ENCODE assay signal across 1 cellular context in the genomic region with DNA sequence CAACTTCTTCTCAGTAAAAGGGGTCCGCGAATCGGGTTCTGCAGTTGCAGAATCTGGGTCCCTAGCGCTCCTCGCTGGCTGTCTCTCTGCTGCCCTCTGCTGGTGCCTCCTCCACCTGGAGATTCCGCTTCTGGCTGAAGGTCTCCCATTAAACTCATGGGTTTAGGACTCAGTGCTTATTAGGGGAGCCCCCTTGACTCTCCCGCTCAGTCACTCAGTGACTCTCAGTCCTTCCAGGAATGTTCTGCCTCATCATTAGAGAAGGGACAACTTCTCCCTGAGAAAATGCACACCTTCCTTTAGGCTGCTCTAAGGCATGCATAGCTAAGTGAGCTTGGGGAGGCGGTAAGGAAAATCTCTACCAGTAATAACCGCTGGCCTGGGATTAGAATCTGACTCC.
A peak's percentile ranks its signal among the peaks of the same experiment; 100 is the strongest.
TF ChIP-seq lines count a peak whose summit lies in the region.

No MANE protein-coding gene starts in this region.

TF ChIP-seq in HepG2, 621 proteins besides CTCF, POLR2A, EP300 and RAD21 (continued from another document):
- TF ChIP-seq ZBTB38 (CRISPR knock-in tag; IDR thresholded peaks at IDR 0.05) (peak; percentile 40; the same call in 1 of the 2 replicates), STAG1 (CRISPR knock-in tag; IDR thresholded peaks at IDR 0.05) (peak; percentile 60), ZSCAN22 (CRISPR knock-in tag; IDR thresholded peaks at IDR 0.05) (no peak), ZNF331 (CRISPR knock-in tag; IDR thresholded peaks at IDR 0.05) (peak; percentile 87), HIVEP1 (CRISPR knock-in tag; IDR thresholded peaks at IDR 0.05) (no peak), JUN (CRISPR knock-in tag; IDR thresholded peaks at IDR 0.05) (no peak), BCL6 (CRISPR knock-in tag; IDR thresholded peaks at IDR 0.05) (no peak), XRCC5 (optimal IDR thresholded peaks at IDR 0.05; ENCODE audit: low read length) (peak; percentile 82), ELF4 (CRISPR knock-in tag; IDR thresholded peaks at IDR 0.05; ENCODE audit: borderline replicate concordance) (no peak), ISX (CRISPR knock-in tag; conservative IDR thresholded peaks at IDR 0.05) (no peak), GATAD2A (CRISPR knock-in tag; IDR thresholded peaks at IDR 0.05) (no peak), POGZ (CRISPR knock-in tag; IDR thresholded peaks at IDR 0.05) (peak; percentile 45; the same call in 1 of the 2 replicates), ZMYM4 (CRISPR knock-in tag; IDR thresholded peaks at IDR 0.05) (0 out of 2 replicates have a peak, but pooled peaks have one; percentile 30), SALL1 (CRISPR knock-in tag; IDR thresholded peaks at IDR 0.05) (peak; percentile 15; the same call in 1 of the 2 replicates), SMC3 (IDR thresholded peaks at IDR 0.05; ENCODE audit: low read length) (peak; percentile 67), FOXJ3 (CRISPR knock-in tag; IDR thresholded peaks at IDR 0.05; ENCODE audit: borderline replicate concordance) (no peak), TMF1 (CRISPR knock-in tag; IDR thresholded peaks at IDR 0.05; ENCODE audit: low read depth) (no peak), FOXA3 (CRISPR knock-in tag; IDR thresholded peaks at IDR 0.05) (no peak), ZNF460 (CRISPR knock-in tag; IDR thresholded peaks at IDR 0.05; ENCODE audit: borderline replicate concordance) (no peak), ZBTB3 (CRISPR knock-in tag; IDR thresholded peaks at IDR 0.05; ENCODE audit: borderline replicate concordance, low read depth) (no peak)
- TF ChIP-seq, protein P1, sequence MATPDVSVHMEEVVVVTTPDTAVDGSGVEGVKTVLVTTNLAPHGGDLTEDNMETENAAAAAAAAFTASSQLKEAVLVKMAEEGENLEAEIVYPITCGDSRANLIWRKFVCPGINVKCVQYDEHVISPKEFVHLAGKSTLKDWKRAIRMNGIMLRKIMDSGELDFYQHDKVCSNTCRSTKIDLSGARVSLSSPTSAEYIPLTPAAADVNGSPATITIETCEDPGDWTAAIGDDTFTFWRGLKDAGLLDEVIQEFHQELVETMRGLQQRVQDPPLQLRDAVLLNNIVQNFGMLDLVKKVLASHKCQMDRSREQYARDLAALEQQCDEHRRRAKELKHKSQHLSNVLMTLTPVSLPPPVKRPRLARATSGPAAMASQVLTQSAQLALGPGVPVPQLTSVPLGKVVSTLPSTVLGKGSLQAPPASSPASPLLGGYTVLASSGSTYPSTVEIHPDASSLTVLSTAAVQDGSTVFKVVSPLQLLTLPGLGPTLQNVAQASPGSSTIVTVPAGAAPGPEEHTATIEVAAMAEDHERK (CRISPR knock-in tag; IDR thresholded peaks at IDR 0.05; ENCODE audit: low read depth), result no peak
- TF ChIP-seq, protein P2, sequence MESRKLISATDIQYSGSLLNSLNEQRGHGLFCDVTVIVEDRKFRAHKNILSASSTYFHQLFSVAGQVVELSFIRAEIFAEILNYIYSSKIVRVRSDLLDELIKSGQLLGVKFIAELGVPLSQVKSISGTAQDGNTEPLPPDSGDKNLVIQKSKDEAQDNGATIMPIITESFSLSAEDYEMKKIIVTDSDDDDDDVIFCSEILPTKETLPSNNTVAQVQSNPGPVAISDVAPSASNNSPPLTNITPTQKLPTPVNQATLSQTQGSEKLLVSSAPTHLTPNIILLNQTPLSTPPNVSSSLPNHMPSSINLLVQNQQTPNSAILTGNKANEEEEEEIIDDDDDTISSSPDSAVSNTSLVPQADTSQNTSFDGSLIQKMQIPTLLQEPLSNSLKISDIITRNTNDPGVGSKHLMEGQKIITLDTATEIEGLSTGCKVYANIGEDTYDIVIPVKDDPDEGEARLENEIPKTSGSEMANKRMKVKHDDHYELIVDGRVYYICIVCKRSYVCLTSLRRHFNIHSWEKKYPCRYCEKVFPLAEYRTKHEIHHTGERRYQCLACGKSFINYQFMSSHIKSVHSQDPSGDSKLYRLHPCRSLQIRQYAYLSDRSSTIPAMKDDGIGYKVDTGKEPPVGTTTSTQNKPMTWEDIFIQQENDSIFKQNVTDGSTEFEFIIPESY (CRISPR knock-in tag; IDR thresholded peaks at IDR 0.05), result peak; percentile 100
